1 cellular context compared by ENCODE assay signal in the genomic region with DNA sequence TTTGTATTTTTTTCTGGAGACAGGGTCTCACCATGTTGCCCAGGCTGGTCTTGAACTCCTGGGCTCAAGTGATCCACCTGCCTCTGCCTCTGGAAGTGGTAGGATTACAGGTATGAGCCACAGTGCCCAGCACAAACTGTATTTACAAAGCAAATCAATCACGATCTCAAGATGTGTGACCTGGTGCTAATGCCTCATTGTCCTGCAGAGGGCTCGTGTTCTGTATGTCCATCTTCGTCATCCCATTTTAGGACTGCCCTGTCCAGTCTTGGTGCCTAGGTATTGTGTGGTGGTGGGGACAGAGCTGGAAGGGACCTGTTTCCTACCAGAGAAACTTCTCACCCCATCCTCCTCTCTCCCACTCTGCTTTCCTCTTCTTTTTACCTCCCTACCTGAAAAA.
TF ChIP-seq lines count a peak whose summit lies in the region.

No MANE protein-coding gene starts in this region.

TF ChIP-seq in HCT116, 20 proteins besides CTCF, POLR2A, EP300 and RAD21:
- no peak for TF ChIP-seq ELF1 (IDR thresholded peaks at IDR 0.05; ENCODE audit: borderline replicate concordance, low read depth)
- no peak for TF ChIP-seq ZNF274 (IDR thresholded peaks at IDR 0.05; ENCODE audit: low read depth, low read length)
- no peak for TF ChIP-seq EZH2phosphoT487 (IDR thresholded peaks at IDR 0.05; ENCODE audit: borderline replicate concordance)
- TF ChIP-seq SP1 (IDR thresholded peaks at IDR 0.05; ENCODE audit: low read depth): no peak
- TF ChIP-seq, protein P1, sequence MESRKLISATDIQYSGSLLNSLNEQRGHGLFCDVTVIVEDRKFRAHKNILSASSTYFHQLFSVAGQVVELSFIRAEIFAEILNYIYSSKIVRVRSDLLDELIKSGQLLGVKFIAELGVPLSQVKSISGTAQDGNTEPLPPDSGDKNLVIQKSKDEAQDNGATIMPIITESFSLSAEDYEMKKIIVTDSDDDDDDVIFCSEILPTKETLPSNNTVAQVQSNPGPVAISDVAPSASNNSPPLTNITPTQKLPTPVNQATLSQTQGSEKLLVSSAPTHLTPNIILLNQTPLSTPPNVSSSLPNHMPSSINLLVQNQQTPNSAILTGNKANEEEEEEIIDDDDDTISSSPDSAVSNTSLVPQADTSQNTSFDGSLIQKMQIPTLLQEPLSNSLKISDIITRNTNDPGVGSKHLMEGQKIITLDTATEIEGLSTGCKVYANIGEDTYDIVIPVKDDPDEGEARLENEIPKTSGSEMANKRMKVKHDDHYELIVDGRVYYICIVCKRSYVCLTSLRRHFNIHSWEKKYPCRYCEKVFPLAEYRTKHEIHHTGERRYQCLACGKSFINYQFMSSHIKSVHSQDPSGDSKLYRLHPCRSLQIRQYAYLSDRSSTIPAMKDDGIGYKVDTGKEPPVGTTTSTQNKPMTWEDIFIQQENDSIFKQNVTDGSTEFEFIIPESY (IDR thresholded peaks at IDR 0.05; ENCODE audit: extremely low read depth, insufficient replicate concordance, low read length): no peak
- no peak for TF ChIP-seq CBX3 (IDR thresholded peaks at IDR 0.05; ENCODE audit: low read depth)
- no peak for TF ChIP-seq SRF (IDR thresholded peaks at IDR 0.05; ENCODE audit: low read depth)
- TF ChIP-seq, protein P2, sequence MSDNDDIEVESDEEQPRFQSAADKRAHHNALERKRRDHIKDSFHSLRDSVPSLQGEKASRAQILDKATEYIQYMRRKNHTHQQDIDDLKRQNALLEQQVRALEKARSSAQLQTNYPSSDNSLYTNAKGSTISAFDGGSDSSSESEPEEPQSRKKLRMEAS (IDR thresholded peaks at IDR 0.05): no peak
- no peak for TF ChIP-seq TCF7L2 (IDR thresholded peaks at IDR 0.05; ENCODE audit: borderline replicate concordance, extremely low read depth, insufficient read depth, insufficient read length)
- TF ChIP-seq, protein P3, sequence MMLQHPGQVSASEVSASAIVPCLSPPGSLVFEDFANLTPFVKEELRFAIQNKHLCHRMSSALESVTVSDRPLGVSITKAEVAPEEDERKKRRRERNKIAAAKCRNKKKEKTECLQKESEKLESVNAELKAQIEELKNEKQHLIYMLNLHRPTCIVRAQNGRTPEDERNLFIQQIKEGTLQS (IDR thresholded peaks at IDR 0.05): no peak
- TF ChIP-seq SIN3A (IDR thresholded peaks at IDR 0.05; ENCODE audit: low read depth): no peak
- TF ChIP-seq, protein P4, sequence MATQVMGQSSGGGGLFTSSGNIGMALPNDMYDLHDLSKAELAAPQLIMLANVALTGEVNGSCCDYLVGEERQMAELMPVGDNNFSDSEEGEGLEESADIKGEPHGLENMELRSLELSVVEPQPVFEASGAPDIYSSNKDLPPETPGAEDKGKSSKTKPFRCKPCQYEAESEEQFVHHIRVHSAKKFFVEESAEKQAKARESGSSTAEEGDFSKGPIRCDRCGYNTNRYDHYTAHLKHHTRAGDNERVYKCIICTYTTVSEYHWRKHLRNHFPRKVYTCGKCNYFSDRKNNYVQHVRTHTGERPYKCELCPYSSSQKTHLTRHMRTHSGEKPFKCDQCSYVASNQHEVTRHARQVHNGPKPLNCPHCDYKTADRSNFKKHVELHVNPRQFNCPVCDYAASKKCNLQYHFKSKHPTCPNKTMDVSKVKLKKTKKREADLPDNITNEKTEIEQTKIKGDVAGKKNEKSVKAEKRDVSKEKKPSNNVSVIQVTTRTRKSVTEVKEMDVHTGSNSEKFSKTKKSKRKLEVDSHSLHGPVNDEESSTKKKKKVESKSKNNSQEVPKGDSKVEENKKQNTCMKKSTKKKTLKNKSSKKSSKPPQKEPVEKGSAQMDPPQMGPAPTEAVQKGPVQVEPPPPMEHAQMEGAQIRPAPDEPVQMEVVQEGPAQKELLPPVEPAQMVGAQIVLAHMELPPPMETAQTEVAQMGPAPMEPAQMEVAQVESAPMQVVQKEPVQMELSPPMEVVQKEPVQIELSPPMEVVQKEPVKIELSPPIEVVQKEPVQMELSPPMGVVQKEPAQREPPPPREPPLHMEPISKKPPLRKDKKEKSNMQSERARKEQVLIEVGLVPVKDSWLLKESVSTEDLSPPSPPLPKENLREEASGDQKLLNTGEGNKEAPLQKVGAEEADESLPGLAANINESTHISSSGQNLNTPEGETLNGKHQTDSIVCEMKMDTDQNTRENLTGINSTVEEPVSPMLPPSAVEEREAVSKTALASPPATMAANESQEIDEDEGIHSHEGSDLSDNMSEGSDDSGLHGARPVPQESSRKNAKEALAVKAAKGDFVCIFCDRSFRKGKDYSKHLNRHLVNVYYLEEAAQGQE (IDR thresholded peaks at IDR 0.05; ENCODE audit: low read depth): no peak
- no peak for TF ChIP-seq ZFX (IDR thresholded peaks at IDR 0.05)
- TF ChIP-seq JUND (IDR thresholded peaks at IDR 0.05): no peak
- no peak for TF ChIP-seq POLR2AphosphoS5 (IDR thresholded peaks at IDR 0.05; ENCODE audit: low read depth, low read length)
- no peak for TF ChIP-seq FOSL1 (IDR thresholded peaks at IDR 0.05; ENCODE audit: low read depth)
- TF ChIP-seq YY1 (IDR thresholded peaks at IDR 0.05; ENCODE audit: extremely low read depth, insufficient replicate concordance, low read depth, low read length): no peak
